Comparison of ENCODE assay signal across 8 cellular contexts in genomic region chr5:53023969-53024368, GRCh38. TPM values are rescaled to one million over a fixed set of nuclear protein-coding genes. Genes with fewer than 3 reads are reported as not detected.
DNase-seq lines count a peak whose midpoint lies in the region; ATAC-seq and TF ChIP-seq lines count a peak whose summit lies in the region.

No MANE protein-coding gene starts in this region.

- peak; percentile 87 for DNase-seq in mammary epithelial cell
- DNase-seq in HAP-1 (ENCODE audit: low spot score in 2 of 2), result no peak
- DNase-seq in NCI-H748 (lab: John Stamatoyannopoulos, UW; ENCODE audit: unreplicated experiment), result no peak
- no peak for DNase-seq in osteocyte (ENCODE audit: extremely low spot score, unreplicated experiment)
- DNase-seq in prostate gland (ENCODE audit: low spot score), result no peak

- no TSS peak for BruUV-seq in mammary epithelial cell (replicated peaks; lab: Mats Ljungman, UMichigan)

- no peak overlapping the region for H3K9ac ChIP-seq in mammary epithelial cell (ENCODE audit: insufficient read depth, low read length)

- no peak overlapping the region for H3K27ac Mint-ChIP-seq in osteocyte (ENCODE audit: unreplicated experiment)

- peak overlapping the region; percentile 88 for H3K27ac ChIP-seq in ACC112 (ENCODE audit: low read depth, low read length)
- peak overlapping the region; percentile 52 for H3K27ac ChIP-seq in mammary epithelial cell (ENCODE audit: insufficient read depth, low read depth, low read length)
- H3K27ac ChIP-seq in prostate gland, result no peak overlapping the region

- H3K4me1 Mint-ChIP-seq in osteocyte (ENCODE audit: unreplicated experiment), result peaks cover 5% of the 10 kb centered on the region

- H3K27me3 ChIP-seq in ACC112 (ENCODE audit: insufficient read depth, low read length) (no peaks in the 10 kb centered on the region), mammary epithelial cell (ENCODE audit: insufficient read depth, low read length) (no peaks in the 10 kb centered on the region), HAP-1 (ENCODE audit: low read depth) (no peaks in the 10 kb centered on the region), prostate gland (replicated peaks; ENCODE audit: insufficient read depth) (no peaks in the 10 kb centered on the region)

- H4K20me1 ChIP-seq in mammary epithelial cell (ENCODE audit: insufficient read depth, low read length), result no peaks in the 10 kb centered on the region

- H3K4me2 ChIP-seq in mammary epithelial cell (ENCODE audit: insufficient read depth, low read depth, low read length), result peak overlapping the region; percentile 50

- H3K4me1 ChIP-seq in ACC112 (ENCODE audit: control insufficient read depth, insufficient read depth, low read length, unreplicated experiment), result peaks cover 59% of the 10 kb centered on the region
- H3K4me1 ChIP-seq in mammary epithelial cell (ENCODE audit: insufficient read depth, low read length), result peaks cover 57% of the 10 kb centered on the region
- H3K4me1 ChIP-seq in HAP-1, result peaks cover 10% of the 10 kb centered on the region
- H3K4me1 ChIP-seq in prostate gland (replicated peaks), result no peaks in the 10 kb centered on the region

- dilution Hi-C loops in mammary epithelial cell (cut with HindIII; ENCODE audit: low sequenced_read_pairs), result no loop called here

- TF ChIP-seq POLR2A in prostate gland (IDR thresholded peaks at IDR 0.05), result no peak

- TF ChIP-seq CTCF in mammary epithelial cell (conservative IDR thresholded peaks at IDR 0.05 in 1 of 2, IDR thresholded peaks at IDR 0.05 in 1 of 2; ENCODE audit: extremely low read depth in 1 of 2, insufficient read depth in 1 of 2, low read depth in 1 of 2, low read length in 2 of 2) (no peak), osteocyte (IDR thresholded peaks at IDR 0.05) (no peak), prostate gland (IDR thresholded peaks at IDR 0.05) (no peak)

- peak overlapping the region; percentile 43; the same call in 1 of the 2 replicates for H3K4me3 ChIP-seq in ACC112 (ENCODE audit: low read depth, low read length)
- no peak overlapping the region for H3K4me3 ChIP-seq in mammary epithelial cell (replicated peaks in 1 of 3; ENCODE audit: insufficient read depth in 1 of 3, low read depth in 2 of 3, low read length in 3 of 3)
- no peak overlapping the region for H3K4me3 ChIP-seq in HAP-1
- no peak overlapping the region for H3K4me3 ChIP-seq in prostate gland

- no peaks in the 10 kb centered on the region for H3K9me3 Mint-ChIP-seq in osteocyte (ENCODE audit: unreplicated experiment)

- H3K9me3 ChIP-seq in mammary epithelial cell (replicated peaks; ENCODE audit: insufficient read depth, low read length) (no peaks in the 10 kb centered on the region), HAP-1 (no peaks in the 10 kb centered on the region), prostate gland (no peaks in the 10 kb centered on the region)

- peaks cover 15% of the 10 kb centered on the region for H3K79me2 ChIP-seq in ACC112 (ENCODE audit: control insufficient read depth, insufficient read depth, low read length, unreplicated experiment)
- H3K79me2 ChIP-seq in mammary epithelial cell (ENCODE audit: insufficient read depth, low read length), result peaks cover 81% of the 10 kb centered on the region

- 5% methylated on average over 2 of the region's 2 CpGs for WGBS in mammary epithelial cell (ENCODE audit: low coverage, missing lambda C conversion rate)
- WGBS in prostate gland, result 70% methylated on average over 2 of the region's 2 CpGs

- intact Hi-C loops in mammary epithelial cell (cut with micrococcal nuclease), result no loop called here
- intact Hi-C loops in prostate gland (cut with DNase I), result no loop called here

- ATAC-seq in GM19351 (IDR thresholded peaks at IDR 0.05; ENCODE audit: unreplicated experiment), result peak; percentile 95
- ATAC-seq in HG03432 (IDR thresholded peaks at IDR 0.05; ENCODE audit: unreplicated experiment), result peak; percentile 98

- no peaks in the 10 kb centered on the region for H3K36me3 ChIP-seq in ACC112 (ENCODE audit: insufficient read depth, low read length)
- peaks cover 18% of the 10 kb centered on the region for H3K36me3 ChIP-seq in mammary epithelial cell (ENCODE audit: insufficient read depth, low read length)
- no peaks in the 10 kb centered on the region for H3K36me3 ChIP-seq in HAP-1 (replicated peaks)
- no peaks in the 10 kb centered on the region for H3K36me3 ChIP-seq in prostate gland

- H3K36me3 Mint-ChIP-seq in osteocyte (ENCODE audit: unreplicated experiment), result no peaks in the 10 kb centered on the region

- in situ Hi-C loops in mammary epithelial cell (cut with MboI; ENCODE audit: low sequenced_read_pairs in 2 of 2) (no loop called here), HAP-1 (cut with MboI; ENCODE audit: low sequenced_read_pairs) (no loop called here)

- no peaks in the 10 kb centered on the region for H3K27me3 Mint-ChIP-seq in osteocyte (ENCODE audit: unreplicated experiment)

- CTCF ChIA-PET in mammary epithelial cell (lab: Charles Lee; ENCODE audit: low non-redundant PET), result no interaction called here

- H2AFZ ChIP-seq in ACC112 (ENCODE audit: low read length, unreplicated experiment) (peak overlapping the region; percentile 26), mammary epithelial cell (ENCODE audit: low read depth, low read length) (no peak overlapping the region)

- H3K4me3 Mint-ChIP-seq in osteocyte (ENCODE audit: unreplicated experiment), result no peak overlapping the region

RNA-seq across cellular contexts. Expression of gene ITGA2, which starts 34.8 kb away (rescaled TPM):
- total RNA-seq in mammary epithelial cell, result 100 to 1,000 TPM; 191 to 204 TPM
- polyA plus RNA-seq in mammary epithelial cell, result 86.5 TPM
- 266 TPM for polyA minus RNA-seq in mammary epithelial cell
- 0.30 and 0.44 TPM in 2 replicates for total RNA-seq in osteocyte
- 10 to 100 TPM in 1 of 2 donors, 1 to 10 TPM in 1; 6.4 to 21.5 TPM for total RNA-seq in prostate gland

Comparison
In these comparisons a context has a peak if more than half of its experiments do, and no peak if none do; other contexts are left out.
1. H3K27ac ChIP-seq: peak in ACC112 (single experiment) and mammary epithelial cell (single experiment); none in prostate gland (0 of 2).
2. RNA of gene ITGA2, which starts 34.8 kb away (total RNA-seq): 191 to 204 TPM in mammary epithelial cell; 6.4 to 21.5 TPM in prostate gland and 0.30 to 0.44 TPM in osteocyte; every median in the first group is over 4 times any median in the second.